Comparison of ENCODE assay signal across 15 cellular contexts in genomic region chr3:140573011-140573410, GRCh38.
DNase-seq lines count a peak whose midpoint lies in the region; ATAC-seq and TF ChIP-seq lines count a peak whose summit lies in the region.
"Had no signal": no experiment of that assay in that cellular context is flagged by ENCODE, and none has a peak within 500 bp of the region (broad histone marks: within the 10 kb centered on the region; RNA-seq: fewer than 3 reads in every experiment).

No MANE protein-coding gene starts in this region.

- H3K4me3 ChIP-seq in MM.1S (ENCODE audit: low read length): no peak overlapping the region

- H3K4me3 Mint-ChIP-seq in type B pancreatic cell (no peak overlapping the region), osteocyte (ENCODE audit: unreplicated experiment) (no peak overlapping the region)
- H3K4me3 Mint-ChIP-seq in naive thymus-derived CD8-positive, alpha-beta T cell: no peak overlapping the region
- H3K4me3 Mint-ChIP-seq: B cell; CD4-positive, alpha-beta T cell had no signal

- H3K36me3 ChIP-seq in MM.1S (replicated peaks; ENCODE audit: insufficient read depth, low read length): no peaks in the 10 kb centered on the region

- no peaks in the 10 kb centered on the region for H3K9me2 ChIP-seq in MM.1S (replicated peaks; ENCODE audit: insufficient read depth, low read length)
- H3K9me2 ChIP-seq: SK-N-SH had no signal

- DNase-seq in SHP77 (lab: John Stamatoyannopoulos, UW): peak; percentile 17 to 18
- DNase-seq in SHP77 treated with DMSO at 0.1 percent for 48 hours (lab: John Stamatoyannopoulos, UW): no peak
- peak; percentile 1 for DNase-seq in NCI-H2227 treated with DMSO at 0.1 percent for 48 hours (lab: John Stamatoyannopoulos, UW)
- DNase-seq in left ventricle myocardium superior: peak; percentile 38
- DNase-seq in type B pancreatic cell (ENCODE audit: extremely low spot score, unreplicated experiment): no peak
- DNase-seq in osteocyte (ENCODE audit: extremely low spot score, unreplicated experiment): no peak
- DNase-seq in naive thymus-derived CD8-positive, alpha-beta T cell: no peak
- DNase-seq in MM.1S: no peak
- DNase-seq: ACHN; CD4-positive, alpha-beta T cell; NCI-H1436; SK-N-SH; T-helper 1 cell had no signal

- H4K20me1 ChIP-seq in MM.1S (ENCODE audit: insufficient read depth, low read length): no peaks in the 10 kb centered on the region

- no peak overlapping the region for H2AFZ ChIP-seq in MM.1S (ENCODE audit: low read length)

- H3K9ac ChIP-seq in MM.1S (ENCODE audit: low read length): no peak overlapping the region
- H3K9ac ChIP-seq: SK-N-SH had no signal

- no peaks in the 10 kb centered on the region for H3F3A ChIP-seq in MM.1S (ENCODE audit: insufficient read depth, low read length)

- intact Hi-C loops in left ventricle myocardium superior (cut with micrococcal nuclease): no loop called here

- ATAC-seq in left ventricle myocardium superior: peak; percentile 81
- ATAC-seq in naive thymus-derived CD8-positive, alpha-beta T cell: no peak

- H3K27me3 ChIP-seq in MM.1S (replicated peaks; ENCODE audit: insufficient read depth, low read length): no peaks in the 10 kb centered on the region

- no peaks in the 10 kb centered on the region for H3K4me1 ChIP-seq in MM.1S (ENCODE audit: low read length)

- no peaks in the 10 kb centered on the region for H3K9me3 ChIP-seq in MM.1S (replicated peaks; ENCODE audit: insufficient read depth, low read length)
- H3K9me3 ChIP-seq: SK-N-SH had no signal

- no peaks in the 10 kb centered on the region for H3K9me3 Mint-ChIP-seq in type B pancreatic cell
- no peaks in the 10 kb centered on the region for H3K9me3 Mint-ChIP-seq in osteocyte (ENCODE audit: unreplicated experiment)
- no peaks in the 10 kb centered on the region for H3K9me3 Mint-ChIP-seq in naive thymus-derived CD8-positive, alpha-beta T cell
- H3K9me3 Mint-ChIP-seq: CD4-positive, alpha-beta T cell had no signal

- no peak overlapping the region for H3K4me2 ChIP-seq in MM.1S (ENCODE audit: low read depth, low read length)
- H3K4me2 ChIP-seq: SK-N-SH had no signal

- POLR2A ChIA-PET in naive thymus-derived CD8-positive, alpha-beta T cell (lab: Charles Lee): no interaction called here

- TF ChIP-seq CTCF in type B pancreatic cell (conservative IDR thresholded peaks at IDR 0.05): no peak
- TF ChIP-seq CTCF in osteocyte (IDR thresholded peaks at IDR 0.05): no peak
- no peak for TF ChIP-seq CTCF in MM.1S (IDR thresholded peaks at IDR 0.05; ENCODE audit: low read length)

- peaks cover 15% of the 10 kb centered on the region for H3K4me1 Mint-ChIP-seq in type B pancreatic cell (ENCODE audit: unreplicated experiment)
- H3K4me1 Mint-ChIP-seq in osteocyte (ENCODE audit: unreplicated experiment): peaks cover 14% of the 10 kb centered on the region
- H3K4me1 Mint-ChIP-seq in naive thymus-derived CD8-positive, alpha-beta T cell: peaks cover 0 to 8% (median 0%) of the 10 kb centered on the region in 4 donors
- H3K4me1 Mint-ChIP-seq: B cell had no signal

- H3K27ac ChIP-seq in MM.1S (ENCODE audit: low read length): no peak overlapping the region
- H3K27ac ChIP-seq: RWPE1 had no signal

- H3K79me2 ChIP-seq in MM.1S (ENCODE audit: low read length): no peaks in the 10 kb centered on the region

- H3K27ac Mint-ChIP-seq in type B pancreatic cell: peak overlapping the region; percentile 85
- H3K27ac Mint-ChIP-seq in osteocyte (ENCODE audit: unreplicated experiment): no peak overlapping the region
- no peak overlapping the region for H3K27ac Mint-ChIP-seq in naive thymus-derived CD8-positive, alpha-beta T cell
- H3K27ac Mint-ChIP-seq: B cell; CD4-positive, alpha-beta T cell had no signal

- H3K27me3 Mint-ChIP-seq in type B pancreatic cell: no peaks in the 10 kb centered on the region
- no peaks in the 10 kb centered on the region for H3K27me3 Mint-ChIP-seq in osteocyte (ENCODE audit: unreplicated experiment)
- peaks cover 0 to 1% (median 0%) of the 10 kb centered on the region in 5 donors for H3K27me3 Mint-ChIP-seq in naive thymus-derived CD8-positive, alpha-beta T cell

- H3K36me3 Mint-ChIP-seq in type B pancreatic cell: no peaks in the 10 kb centered on the region
- peaks cover 8% of the 10 kb centered on the region for H3K36me3 Mint-ChIP-seq in osteocyte (ENCODE audit: unreplicated experiment)
- no peaks in the 10 kb centered on the region for H3K36me3 Mint-ChIP-seq in naive thymus-derived CD8-positive, alpha-beta T cell

Comparison
In these comparisons a context has a peak if more than half of its experiments do, and no peak if none do; other contexts are left out.
1. DNase-seq: peak in SHP77 (2 of 2), NCI-H2227 treated with DMSO at 0.1 percent for 48 hours (single experiment) and left ventricle myocardium superior (single experiment); none in SHP77 treated with DMSO at 0.1 percent for 48 hours (single experiment), type B pancreatic cell (single experiment), osteocyte (single experiment), naive thymus-derived CD8-positive, alpha-beta T cell (0 of 10) and MM.1S (single experiment).